18 cellular contexts compared by ENCODE assay signal in the genomic region with DNA sequence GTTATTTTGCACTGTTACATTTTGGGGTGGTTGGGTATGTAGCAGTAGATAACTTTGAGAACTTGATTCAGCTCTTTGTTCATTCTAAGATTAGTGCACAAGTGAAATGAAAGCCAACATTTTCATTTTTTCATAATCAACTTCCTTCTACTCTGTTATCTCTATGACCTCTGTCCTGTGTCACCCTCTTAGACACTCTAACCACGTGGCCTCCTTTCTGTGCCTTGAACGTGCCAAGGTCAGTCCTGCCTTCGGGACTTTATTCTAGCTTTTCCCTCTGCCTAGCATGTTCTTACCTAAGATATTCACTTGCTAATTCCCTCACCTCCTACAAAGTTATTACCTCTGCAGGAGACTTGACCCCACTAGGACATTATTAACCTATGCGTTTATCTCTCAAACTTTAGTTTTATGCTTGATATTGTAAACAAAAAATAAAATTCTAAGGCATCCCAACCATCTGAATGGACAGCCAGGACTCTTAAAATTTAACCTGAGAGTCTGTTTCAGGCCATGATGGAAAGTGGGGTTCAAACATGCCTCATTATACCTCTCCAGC. TPM values are rescaled to one million over a fixed set of nuclear protein-coding genes. Genes with fewer than 3 reads are reported as not detected.
DNase-seq lines count a peak whose midpoint lies in the region; ATAC-seq and TF ChIP-seq lines count a peak whose summit lies in the region.
"Had no signal": no experiment of that assay in that cellular context is flagged by ENCODE, and none has a peak within 500 bp of the region (broad histone marks: within the 10 kb centered on the region; RNA-seq: fewer than 3 reads in every experiment).

No MANE protein-coding gene starts in this region.

- WGBS in adrenal gland, 4 donors, result 37 to 56% (median 48%) methylated on average over 4 of the region's 4 CpGs
- WGBS in stomach, 5 donors, result 31 to 49% (median 44%) methylated on average over 4 of the region's 4 CpGs

- H3K27me3 ChIP-seq in adrenal gland (no peaks in the 10 kb centered on the region), stomach (no peaks in the 10 kb centered on the region)
- H3K27me3 ChIP-seq: BE2C, Peyer's patch had no signal

- H3K4me3 ChIP-seq in adrenal gland (no peak overlapping the region), stomach (no peak overlapping the region)
- H3K4me3 ChIP-seq: Peyer's patch had no signal

- no peak overlapping the region for H3K4me3 Mint-ChIP-seq in T-helper 17 cell
- H3K4me3 Mint-ChIP-seq: IgD-negative memory B cell had no signal

- H3K9me3 ChIP-seq in adrenal gland (replicated peaks in 1 of 3), result no peaks in the 10 kb centered on the region
- H3K9me3 ChIP-seq in stomach, result no peaks in the 10 kb centered on the region
- no peaks in the 10 kb centered on the region for H3K9me3 ChIP-seq in T-helper 17 cell (ENCODE audit: control insufficient read depth, low read length, poor library complexity, severe bottlenecking)
- H3K9me3 ChIP-seq: BE2C, Peyer's patch had no signal

- no peaks in the 10 kb centered on the region for H3K4me1 Mint-ChIP-seq in T-helper 17 cell
- H3K4me1 Mint-ChIP-seq: IgD-negative memory B cell had no signal

- intact Hi-C loops in adrenal gland (cut with DNase I) (no loop called here), stomach (cut with DNase I; ENCODE audit: low total_unique reads) (no loop called here)

- H3K36me3 Mint-ChIP-seq in T-helper 17 cell (ENCODE audit: low read depth), result no peaks in the 10 kb centered on the region
- H3K36me3 Mint-ChIP-seq: IgD-negative memory B cell had no signal

- H3K27ac Mint-ChIP-seq in T-helper 17 cell, result no peak overlapping the region
- H3K27ac Mint-ChIP-seq: IgD-negative memory B cell had no signal

- H3K27ac ChIP-seq in adrenal gland, result no peak overlapping the region
- peak overlapping the region; percentile 47 to 78 (median 56) for H3K27ac ChIP-seq in stomach

- TF ChIP-seq CTCF in adrenal gland (IDR thresholded peaks at IDR 0.05) (no peak), stomach (IDR thresholded peaks at IDR 0.05) (no peak)

- TF ChIP-seq EP300 in stomach (IDR thresholded peaks at IDR 0.05), result no peak

- TF ChIP-seq POLR2A in adrenal gland (IDR thresholded peaks at IDR 0.05) (no peak), stomach (IDR thresholded peaks at IDR 0.05) (no peak)

- DNase-seq in OCI-M1 (lab: John Stamatoyannopoulos, UW) (peak; percentile 69), adrenal gland (peak in 6 of 7 donors; percentile 39 to 69 (median 58)), left lobe of liver (ENCODE audit: low spot score) (no peak), stomach (peak; percentile 59), T-helper 17 cell (no peak)
- DNase-seq: BE2C, Karpas-422, NCI-H1092 treated with DMSO at 0.1 percent for 48 hours, NCI-H2081, NCI-H2171, NCI-H345, NCI-H524, NCI-H82 had no signal

- H3K4me1 ChIP-seq in adrenal gland (replicated peaks in 1 of 2) (peaks cover 8 to 16% of the 10 kb centered on the region in 2 donors), stomach (peaks cover 0 to 7% (median 3%) of the 10 kb centered on the region in 4 donors)
- H3K4me1 ChIP-seq: BE2C had no signal

- ATAC-seq in left lobe of liver, result peak; percentile 78
- no peak for ATAC-seq in HG02642 (IDR thresholded peaks at IDR 0.05; ENCODE audit: poor library complexity, unreplicated experiment)
- no peak for ATAC-seq in T-helper 17 cell
- no peak for ATAC-seq in HG02759 (IDR thresholded peaks at IDR 0.05; ENCODE audit: unreplicated experiment)
- ATAC-seq: SK-N-SH treated with all-trans-retinoic acid at 6 μM for 48 hours had no signal

- H3K27me3 Mint-ChIP-seq in T-helper 17 cell, result no peaks in the 10 kb centered on the region

- H3K36me3 ChIP-seq in adrenal gland (replicated peaks in 1 of 2) (no peaks in the 10 kb centered on the region), stomach (no peaks in the 10 kb centered on the region)
- H3K36me3 ChIP-seq: BE2C, Peyer's patch had no signal

RNA-seq across cellular contexts. Expression of a gene that starts 19.2 kb away (rescaled TPM):
- 10 to 100 TPM; 23.6 to 61.2 (median 35.6) TPM for total RNA-seq in adrenal gland
- 10 to 100 TPM in 1 of 3 donors, 1 to 10 TPM in 2; 6.5 to 32.1 (median 7.7) TPM for polyA plus RNA-seq in adrenal gland
- 27.0 TPM for total RNA-seq in left lobe of liver
- total RNA-seq in stomach, result 100 to 1,000 TPM in 1 of 5 donors, 10 to 100 TPM in 4; 21.4 to 144 (median 51.9) TPM
- polyA plus RNA-seq in stomach, result 10 to 100 TPM in 2 of 3 donors, 1 to 10 TPM in 1; 8.1 to 11.9 (median 10.6) TPM
- total RNA-seq in T-helper 17 cell, result 10 to 100 TPM; 25.8 to 40.4 TPM

Comparison
In these comparisons a context has a peak if more than half of its experiments do, and no peak if none do; other contexts are left out.
1. DNase-seq: peak in OCI-M1 (single experiment), adrenal gland (6 of 7) and stomach (single experiment); none in left lobe of liver (single experiment) and T-helper 17 cell (0 of 3).
2. H3K27ac ChIP-seq: peak in stomach (5 of 5); none in adrenal gland (0 of 5).